Comparison of ENCODE assay signal across 28 cellular contexts in genomic region chr15:42453826-42454225, GRCh38.
"Had no signal": no experiment of that assay in that cellular context is flagged by ENCODE, and none has a peak within 500 bp of the region (broad histone marks: within the 10 kb centered on the region; RNA-seq: fewer than 3 reads in every experiment).

No MANE protein-coding gene starts in this region.

- ATAC-seq: esophagus mucosa; foreskin keratinocyte; heart right ventricle; left colon; left ventricle myocardium superior; lower lobe of right lung; natural killer cell treated with Interleukin-12 subunit alpha and Interleukin-12 subunit beta and Interleukin-15 and Interleukin-18, amount 100 ng/mL, for 72 hours; sciatic nerve; stimulated activated memory B cell treated with anti-CD40 and anti-IgM and Interleukin-4, amounts not matched to agents 10 μg/mL and 1 μg/mL and 100 μg/mL, for 72 hours; stimulated activated naive CD8-positive, alpha-beta T cell treated with anti-CD3 and anti-CD28 coated beads, Interleukin-15, Interleukin-2, amounts not matched to agents 100 U/mL and 50 U/mL, for 24 hours had no signal

- DNase-seq: cerebellar nuclear complex; dorsolateral prefrontal cortex; effector CD4-positive, alpha-beta T cell; foreskin keratinocyte; glutamatergic neuron; heart right ventricle; hippocampal formation; islet precursor cell; kidney glomerular epithelial cell; left colon; left ventricle myocardium superior; lower lobe of right lung; naive B cell; spleen; stimulated activated CD4-positive, alpha-beta T cell treated with anti-CD3 and anti-CD28 coated beads, Interleukin-4, amount 100 ng/mL, for 4 hours; stimulated activated naive CD8-positive, alpha-beta T cell treated with anti-CD3 and anti-CD28 coated beads, Interleukin-15, Interleukin-2, amounts not matched to agents 100 U/mL and 50 U/mL, for 24 hours; substantia nigra; testis; tibial artery had no signal

- H3K79me2 ChIP-seq: parathyroid adenoma had no signal

- H3K4me2 ChIP-seq: neural progenitor cell had no signal

- H3K9me3 ChIP-seq: heart right ventricle, lower lobe of right lung, right atrium auricular region, spleen, testis, tibial artery had no signal

- H3K4me3 ChIP-seq: dorsolateral prefrontal cortex, neural progenitor cell, skin epidermis, spleen, testis, tibial artery had no signal

- H3K27me3 ChIP-seq: dorsolateral prefrontal cortex, foreskin keratinocyte, heart right ventricle, neural progenitor cell, right atrium auricular region, spleen, testis, tibial artery had no signal

- H2AFZ ChIP-seq: neural progenitor cell, parathyroid adenoma had no signal

- H3K4me1 ChIP-seq: foreskin keratinocyte, parathyroid adenoma had no signal

- H3K9ac ChIP-seq: neural progenitor cell, parathyroid adenoma had no signal

- H3K27ac ChIP-seq: dorsolateral prefrontal cortex, epithelial cell of prostate, foreskin keratinocyte, lower lobe of right lung, neural progenitor cell, parathyroid adenoma, skin epidermis, spleen, testis, tibial artery had no signal
